In genomic region chr1:112618721-112619517, GRCh38 we compare ENCODE assay signal across 8 cellular contexts. TPM values are rescaled to one million over a fixed set of nuclear protein-coding genes. Genes with fewer than 3 reads are reported as not detected.
DNase-seq lines count a peak whose midpoint lies in the region; ATAC-seq and TF ChIP-seq lines count a peak whose summit lies in the region.

Gene ST7L, minus strand, starts transcription at chr1:112619141. Its CDS starts 28 bp downstream, at chr1:112619113.

- no peak for TF ChIP-seq POLR2A in erythroblast (IDR thresholded peaks at IDR 0.05; ENCODE audit: low read length)

- H3K9me3 ChIP-seq in OCI-LY1 (ENCODE audit: low read length): no peaks in the 10 kb centered on the region

- no peaks in the 10 kb centered on the region for H3F3A ChIP-seq in OCI-LY1 (ENCODE audit: insufficient read depth, low read length)

- peak within 1 kb of the TSS; percentile 93 for H3K9ac ChIP-seq in OCI-LY1 (ENCODE audit: low read length)

- DNase-seq in DMS53 (lab: John Stamatoyannopoulos, UW) (peak; percentile 90), erythroblast (lab: John Stamatoyannopoulos, UW) (peak; percentile 81 to 84), mucosa of gallbladder (ENCODE audit: low spot score) (peak; percentile 73)
- DNase-seq in activated T-cell treated with anti-CD3 and anti-CD28 coated beads, Interleukin-2, amount 50 U/mL, for 48 hours: peak; percentile 77 to 78
- DNase-seq in stimulated activated CD8-positive, alpha-beta memory T cell treated with anti-CD3 and anti-CD28 coated beads, Interleukin-4, amount 100 ng/mL, for 24 hours (ENCODE audit: low read depth): peak; percentile 24

- peak; percentile 20 for ATAC-seq in HG03432 (IDR thresholded peaks at IDR 0.05; ENCODE audit: unreplicated experiment)
- ATAC-seq in GM19397 (IDR thresholded peaks at IDR 0.05; ENCODE audit: unreplicated experiment): no peak

- H3K27ac ChIP-seq in OCI-LY1 (ENCODE audit: low read depth, low read length, poor library complexity, severe bottlenecking): peak within 1 kb of the TSS; percentile 96

- H3K4me1 ChIP-seq in OCI-LY1 (ENCODE audit: insufficient read depth, low read length, severe bottlenecking): peaks cover 44% of the 10 kb centered on the region

- peak within 1 kb of the TSS; percentile 68; the same call in 1 of the 2 replicates for H2AFZ ChIP-seq in OCI-LY1 (ENCODE audit: low read length)

- peak within 1 kb of the TSS; percentile 83 for H3K4me2 ChIP-seq in OCI-LY1 (ENCODE audit: low read length)

- peaks cover 39% of the 10 kb centered on the region for H3K79me2 ChIP-seq in OCI-LY1 (ENCODE audit: insufficient read depth, low read length)

- TF ChIP-seq CTCF in OCI-LY1 (IDR thresholded peaks at IDR 0.05; ENCODE audit: low read length): no peak

- H4K20me1 ChIP-seq in OCI-LY1 (ENCODE audit: insufficient read depth, low read length): no peaks in the 10 kb centered on the region

- H3K36me3 ChIP-seq in OCI-LY1 (ENCODE audit: insufficient read depth, low read length): no peaks in the 10 kb centered on the region

- no peaks in the 10 kb centered on the region for H3K27me3 ChIP-seq in OCI-LY1 (ENCODE audit: insufficient read depth, low read length)

- H3K9me2 ChIP-seq in OCI-LY1 (ENCODE audit: low read depth, low read length): no peaks in the 10 kb centered on the region

- peak within 1 kb of the TSS; percentile 71 for H3K4me3 ChIP-seq in OCI-LY1 (ENCODE audit: low read depth, low read length, poor library complexity, severe bottlenecking)

RNA-seq across cellular contexts. Expression of gene ST7L, which starts in this region (rescaled TPM):
- 18.8 TPM for total RNA-seq in mucosa of gallbladder

Comparison
In these comparisons a context has a peak if more than half of its experiments do, and no peak if none do; other contexts are left out.
1. DNase-seq: peak in every context shown above with its lines; median percentile 90 in DMS53; 82 in erythroblast; 78 in activated T-cell treated with anti-CD3 and anti-CD28 coated beads, Interleukin-2, amount 50 U/mL, for 48 hours; 73 in mucosa of gallbladder; 24 in stimulated activated CD8-positive, alpha-beta memory T cell treated with anti-CD3 and anti-CD28 coated beads, Interleukin-4, amount 100 ng/mL, for 24 hours.